Comparison of ENCODE assay signal across 13 cellular contexts in the genomic region with DNA sequence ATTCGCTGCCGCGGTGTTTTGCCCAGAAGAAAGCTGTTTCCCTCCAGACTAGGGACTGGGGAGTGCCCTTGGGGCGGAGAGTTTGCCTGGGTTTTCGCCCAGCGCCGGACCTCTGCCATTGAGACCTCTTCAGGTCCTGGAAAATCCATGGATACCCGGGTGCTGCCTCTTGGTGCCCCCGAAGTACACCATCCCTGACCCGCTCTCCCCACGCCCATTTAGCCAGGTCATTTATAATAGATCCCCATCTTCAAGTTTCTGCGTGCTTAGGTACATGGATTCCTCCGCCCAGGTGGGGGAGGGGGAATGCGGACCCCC. TPM values are rescaled to one million over a fixed set of nuclear protein-coding genes. Genes with fewer than 3 reads are reported as not detected.
DNase-seq lines count a peak whose midpoint lies in the region; ATAC-seq, FAIRE-seq and TF ChIP-seq lines count a peak whose summit lies in the region.
"Had no signal": no experiment of that assay in that cellular context is flagged by ENCODE, and none has a peak within 500 bp of the region (broad histone marks: within the 10 kb centered on the region; RNA-seq: fewer than 3 reads in every experiment).

No MANE protein-coding gene starts in this region.

- no peaks in the 10 kb centered on the region for H4K20me1 ChIP-seq in K562 (replicated peaks; ENCODE audit: control insufficient read depth, insufficient read depth, low read length)

- H3K27me3 ChIP-seq in K562 (ENCODE audit: control insufficient read depth in 2 of 2, insufficient read depth in 2 of 2, low read length in 2 of 2), result no peaks in the 10 kb centered on the region

- intact Hi-C loops in K562 (cut with micrococcal nuclease), result loop anchor here (2.0 to 5.0 kb wide), 2 partner anchors 21 to 180 kb away; no protein-coding TSS in a partner anchor

- H3K4me2 ChIP-seq in K562 (ENCODE audit: insufficient read depth, low read length), result 0 out of 2 replicates have a peak overlapping the region, but pooled peaks have one; percentile 82

- H3K79me2 ChIP-seq in K562 (ENCODE audit: control insufficient read depth, insufficient read depth, low read length), result no peaks in the 10 kb centered on the region

- ATAC-seq in K562, result no peak
- no peak for ATAC-seq in HG02870 (IDR thresholded peaks at IDR 0.05; ENCODE audit: unreplicated experiment)
- ATAC-seq in HG03520 (IDR thresholded peaks at IDR 0.05; ENCODE audit: unreplicated experiment), result no peak

- H3K4me1 Mint-ChIP-seq in nephron, result peaks cover 31% of the 10 kb centered on the region

- POLR2A ChIA-PET in HEK293 (lab: Yijun Ruan, JAX), result interaction anchor here (0.9 to 5.4 kb wide), 7 partner anchors 10 to 119 kb away, joined by 3 to 74 read pairs (median 20); a partner anchor contains a TSS
- POLR2A ChIA-PET in K562 (lab: Yijun Ruan, JAX), result interaction anchor here (0.5 to 18.8 kb wide), 7 partner anchors 8 to 97 kb away, joined by 3 to 386 read pairs (median 9); a partner anchor contains a TSS

- TF ChIP-seq CTCF in HEK293 (tag by site-specific recombination; IDR thresholded peaks at IDR 0.05) (no peak), K562 (IDR thresholded peaks at IDR 0.05 in 2 of 3, conservative IDR thresholded peaks at IDR 0.05 in 1 of 3; ENCODE audit: insufficient read depth in 2 of 3, low read depth in 1 of 3, low read length in 3 of 3) (no peak), nephron (IDR thresholded peaks at IDR 0.05; ENCODE audit: unreplicated experiment in 3 of 3) (no peak)

- CTCF ChIA-PET in HEK293 (lab: Yijun Ruan, JAX) (interaction anchor here (0.7 to 2.6 kb wide), 15 partner anchors 10 to 159 kb away, joined by 3 to 17 read pairs (median 5); no protein-coding TSS in a partner anchor), K562 (lab: Yijun Ruan, JAX; ENCODE audit: low intra/inter-chr PET ratio) (interaction anchor here (1.1 to 1.3 kb wide), 2 partner anchors 23 to 28 kb away, joined by 3 read pairs; no protein-coding TSS in a partner anchor)

- H3K4me1 ChIP-seq in HEK293 (ENCODE audit: control insufficient read depth, insufficient read depth, low read length), result peaks cover 17% of the 10 kb centered on the region
- peaks cover 23 to 76% of the 10 kb centered on the region in 2 experiments for H3K4me1 ChIP-seq in K562 (replicated peaks in 1 of 2; ENCODE audit: control insufficient read depth in 2 of 2, insufficient read depth in 2 of 2, low read length in 2 of 2)

- in situ Hi-C loops in K562 (cut with MboI), result no loop called here

- TF ChIP-seq EP300 in K562 (IDR thresholded peaks at IDR 0.05; ENCODE audit: low read length), result no peak

- no TSS peak for BruUV-seq in K562 (replicated peaks; lab: Mats Ljungman, UMichigan)

- H3K27ac ChIP-seq in HEK293 (ENCODE audit: extremely low read depth, low read depth, low read length) (peak overlapping the region; percentile 67; the same call in 1 of the 2 replicates), K562 (ENCODE audit: extremely low read depth, low read depth, low read length) (no peak overlapping the region)
- H3K27ac ChIP-seq: esophagus muscularis mucosa, Peyer's patch had no signal

- H3K9me3 ChIP-seq in HEK293 (ENCODE audit: control insufficient read depth, insufficient read depth, low read depth, low read length), result no peaks in the 10 kb centered on the region
- no peaks in the 10 kb centered on the region for H3K9me3 ChIP-seq in K562 (replicated peaks; ENCODE audit: control insufficient read depth, insufficient read depth, low read depth, low read length)
- H3K9me3 ChIP-seq: esophagus muscularis mucosa, Peyer's patch, right atrium auricular region had no signal

- peaks cover 85% of the 10 kb centered on the region for H3K27me3 Mint-ChIP-seq in nephron (ENCODE audit: low read depth)

- peak overlapping the region; percentile 72 to 80 (median 76) for H3K4me3 Mint-ChIP-seq in nephron

- WGBS in K562 (ENCODE audit: insufficient coverage, low coverage, missing lambda C conversion rate), result 57% methylated on average over 13 of the region's 14 CpGs

- TF ChIP-seq RAD21 in K562 (CRISPR knock-in tag; conservative IDR thresholded peaks at IDR 0.05 in 1 of 2, IDR thresholded peaks at IDR 0.05 in 1 of 2), result no peak

- H3K36me3 Mint-ChIP-seq in nephron (ENCODE audit: low read depth), result no peaks in the 10 kb centered on the region

- DNase-seq in DMS79 treated with DMSO at 0.1 percent for 48 hours (lab: John Stamatoyannopoulos, UW) (peak; percentile 60), DMS79 (lab: John Stamatoyannopoulos, UW) (no peak), K562 (ENCODE audit: extremely low read depth in 1 of 4, low spot score in 3 of 4) (no peak), HCEC 1CT (no peak)
- DNase-seq: activated CD4-positive, CD25-positive, alpha-beta regulatory T cell; NCI-H1417 treated with DMSO at 0.1 percent for 48 hours had no signal

- H3K36me3 ChIP-seq in HEK293 (ENCODE audit: control insufficient read depth in 2 of 2, insufficient read depth in 1 of 2, low read length in 2 of 2) (no peaks in the 10 kb centered on the region), K562 (ENCODE audit: control insufficient read depth, insufficient read depth, low read length) (no peaks in the 10 kb centered on the region)
- H3K36me3 ChIP-seq: esophagus muscularis mucosa, Peyer's patch, right atrium auricular region had no signal

- peak overlapping the region in 2 of 3 experiments; percentile 46 to 74 for H3K27ac Mint-ChIP-seq in nephron

- peak overlapping the region in 1 of 2 experiments; percentile 90; a peak in 1 of 4 replicates for H3K9ac ChIP-seq in K562 (ENCODE audit: insufficient read depth in 1 of 2, low read depth in 2 of 2, low read length in 2 of 2)

- H3K4me3 ChIP-seq in HEK293 (ENCODE audit: low read depth, low read length) (peak overlapping the region; percentile 18), K562 (no peak overlapping the region)

- TF ChIP-seq POLR2A in K562 (conservative IDR thresholded peaks at IDR 0.05), result no peak

- no peak for FAIRE-seq in K562 (lab: Jason Lieb, UNC)

- no peak overlapping the region for H2AFZ ChIP-seq in K562 (ENCODE audit: low read depth, low read length)

- H3K9me1 ChIP-seq in K562 (ENCODE audit: control insufficient read depth, insufficient read depth, low read length), result no peaks in the 10 kb centered on the region

- H3K9me3 Mint-ChIP-seq in nephron, result no peaks in the 10 kb centered on the region

RNA-seq across cellular contexts. Expression of a gene that starts 15.0 kb away (rescaled TPM):
- total RNA-seq in K562 (2011; cell fraction: chromatin; rRNA removed; ENCODE audit: low replicate concordance), result 2.1 and 2.7 TPM in 2 replicates
- 2.3 and 2.9 TPM in 2 replicates for total RNA-seq in K562 (2011; cell fraction: nucleolus; rRNA removed)
- 2.0 and 2.7 TPM in 2 replicates for total RNA-seq in K562 (2011; cell fraction: nucleoplasm; rRNA removed)
- total RNA-seq in K562 (2014; rRNA removed) (4.9 and 7.1 TPM in 2 replicates), K562 (2014; rRNA removed; fragmentation: Illumina TruSeq; extraction: Trizol) (1.8 and 1.9 TPM in 2 replicates), K562 (2015; rRNA removed; fragmentation: Illumina TruSeq; extraction: Trizol) (6.6 and 6.7 TPM in 2 replicates), K562 (2021) (11.9 and 12.0 TPM in 2 replicates)
- polyA plus RNA-seq in K562 (2011; rRNA removed) (0.52 and 0.72 TPM in 2 replicates), K562 (2014; fragmentation: Illumina TruSeq; extraction: Trizol) (2.6 and 3.4 TPM in 2 replicates), K562 (2014; fragmentation: Nextera tagmentation; extraction: Ambion mirVana) (under 1 TPM; 0.08 to 0.21 TPM), K562 (2014; rRNA removed) (4.7 and 6.7 TPM in 2 replicates)
- 0.80 and 1.1 TPM in 2 replicates for polyA plus RNA-seq in K562 (2011; cell fraction: cytosol; rRNA removed)
- polyA plus RNA-seq in K562 (2011; cell fraction: nucleus; rRNA removed), result 2.4 and 2.6 TPM in 2 replicates
- polyA plus RNA-seq in K562 (2012), result 5.7 and 8.8 TPM in 2 replicates
- 0.45 and 0.56 TPM in 2 replicates for polyA minus RNA-seq in K562 (2011; rRNA and poly(A)+ RNA removed)
- polyA minus RNA-seq in K562 (2011; cell fraction: cytosol; rRNA and poly(A)+ RNA removed), result 0.86 and 2.7 TPM in 2 replicates
- polyA minus RNA-seq in K562 (2011; cell fraction: nucleus; rRNA and poly(A)+ RNA removed), result 0.67 and 2.1 TPM in 2 replicates

RNA-seq across cellular contexts. Expression of a gene that starts 27.4 kb away (rescaled TPM):
- total RNA-seq in K562 (2011; cell fraction: chromatin; rRNA removed; ENCODE audit: low replicate concordance), result 13.6 and 28.0 TPM in 2 replicates
- 26.3 and 29.6 TPM in 2 replicates for total RNA-seq in K562 (2011; cell fraction: nucleolus; rRNA removed)
- total RNA-seq in K562 (2011; cell fraction: nucleoplasm; rRNA removed), result 11.0 and 15.7 TPM in 2 replicates
- total RNA-seq in K562 (2014; rRNA removed) (42.3 and 42.4 TPM in 2 replicates), K562 (2014; rRNA removed; fragmentation: Illumina TruSeq; extraction: Trizol) (4.4 and 4.7 TPM in 2 replicates), K562 (2015; rRNA removed; fragmentation: Illumina TruSeq; extraction: Trizol) (13.5 and 14.7 TPM in 2 replicates), K562 (2021) (48.5 and 50.5 TPM in 2 replicates)
- polyA plus RNA-seq in K562 (2011; rRNA removed) (7.8 and 13.5 TPM in 2 replicates), K562 (2014; fragmentation: Illumina TruSeq; extraction: Trizol) (10.0 and 16.4 TPM in 2 replicates), K562 (2014; fragmentation: Nextera tagmentation; extraction: Ambion mirVana) (1 to 10 TPM in 1 of 2 experiments, under 1 TPM in 1; 0.98 to 1.1 TPM), K562 (2014; rRNA removed) (34.8 and 40.7 TPM in 2 replicates)
- polyA plus RNA-seq in K562 (2011; cell fraction: cytosol; rRNA removed), result 12.6 and 29.1 TPM in 2 replicates
- 23.9 and 38.8 TPM in 2 replicates for polyA plus RNA-seq in K562 (2011; cell fraction: nucleus; rRNA removed)
- polyA plus RNA-seq in K562 (2012), result 22.9 and 60.2 TPM in 2 replicates
- 7.2 and 7.6 TPM in 2 replicates for polyA minus RNA-seq in K562 (2011; rRNA and poly(A)+ RNA removed)
- 18.7 and 24.1 TPM in 2 replicates for polyA minus RNA-seq in K562 (2011; cell fraction: cytosol; rRNA and poly(A)+ RNA removed)
- polyA minus RNA-seq in K562 (2011; cell fraction: nucleus; rRNA and poly(A)+ RNA removed), result 12.4 and 16.4 TPM in 2 replicates

RNA-seq across cellular contexts. Expression of a gene that starts 33.9 kb away (rescaled TPM):
- total RNA-seq in K562 (2011; cell fraction: chromatin; rRNA removed; ENCODE audit: low replicate concordance), result 20.1 and 55.7 TPM in 2 replicates
- 37.1 and 52.4 TPM in 2 replicates for total RNA-seq in K562 (2011; cell fraction: nucleolus; rRNA removed)
- 27.8 and 34.1 TPM in 2 replicates for total RNA-seq in K562 (2011; cell fraction: nucleoplasm; rRNA removed)
- total RNA-seq in K562 (2014; rRNA removed), result 18.2 and 23.6 TPM in 2 replicates
- total RNA-seq in K562 (2014; rRNA removed; fragmentation: Illumina TruSeq; extraction: Trizol), result 6.9 and 8.4 TPM in 2 replicates
- 16.5 and 18.1 TPM in 2 replicates for total RNA-seq in K562 (2015; rRNA removed; fragmentation: Illumina TruSeq; extraction: Trizol)
- 26.9 and 28.5 TPM in 2 replicates for total RNA-seq in K562 (2021)
- 13.9 and 18.3 TPM in 2 replicates for polyA plus RNA-seq in K562 (2011; rRNA removed)
- 17.2 and 30.0 TPM in 2 replicates for polyA plus RNA-seq in K562 (2011; cell fraction: cytosol; rRNA removed)
- polyA plus RNA-seq in K562 (2011; cell fraction: nucleus; rRNA removed), result 35.0 and 55.5 TPM in 2 replicates
- polyA plus RNA-seq in K562 (2012), result 13.0 and 18.6 TPM in 2 replicates
- polyA plus RNA-seq in K562 (2014; fragmentation: Illumina TruSeq; extraction: Trizol), result 13.9 and 16.9 TPM in 2 replicates
- 1 to 10 TPM in 1 of 2 experiments, under 1 TPM in 1; 0.66 to 1.0 TPM for polyA plus RNA-seq in K562 (2014; fragmentation: Nextera tagmentation; extraction: Ambion mirVana)
- polyA plus RNA-seq in K562 (2014; rRNA removed), result 17.4 and 18.4 TPM in 2 replicates
- 10.0 and 14.9 TPM in 2 replicates for polyA minus RNA-seq in K562 (2011; rRNA and poly(A)+ RNA removed)
- polyA minus RNA-seq in K562 (2011; cell fraction: cytosol; rRNA and poly(A)+ RNA removed), result 20.6 and 24.0 TPM in 2 replicates
- polyA minus RNA-seq in K562 (2011; cell fraction: nucleus; rRNA and poly(A)+ RNA removed), result 18.0 and 19.1 TPM in 2 replicates
